Comparison of ENCODE assay signal across 8 cellular contexts in genomic region chr15:83010709-83011270, GRCh38. TPM values are rescaled to one million over a fixed set of nuclear protein-coding genes. Genes with fewer than 3 reads are reported as not detected.
DNase-seq lines count a peak whose midpoint lies in the region; ATAC-seq and TF ChIP-seq lines count a peak whose summit lies in the region.

No MANE protein-coding gene starts in this region.

- H3K9me3 ChIP-seq in HAP-1 (no peaks in the 10 kb centered on the region), Loucy (ENCODE audit: insufficient read depth, low read depth, low read length) (no peaks in the 10 kb centered on the region), SU-DHL-6 (ENCODE audit: insufficient read depth, low read length) (no peaks in the 10 kb centered on the region), adipocyte (ENCODE audit: control insufficient read depth, low read length) (no peaks in the 10 kb centered on the region)

- H3K27me3 ChIP-seq in HAP-1 (ENCODE audit: low read depth): no peaks in the 10 kb centered on the region
- no peaks in the 10 kb centered on the region for H3K27me3 ChIP-seq in Loucy (ENCODE audit: insufficient read depth, low read length, poor library complexity, severe bottlenecking)
- no peaks in the 10 kb centered on the region for H3K27me3 ChIP-seq in SU-DHL-6 (ENCODE audit: low read length)
- no peaks in the 10 kb centered on the region for H3K27me3 ChIP-seq in adipocyte (replicated peaks; ENCODE audit: control insufficient read depth, insufficient read depth, low read length)

- H4K20me1 ChIP-seq in Loucy (ENCODE audit: insufficient read depth, low read length, poor library complexity, severe bottlenecking) (peaks cover 16% of the 10 kb centered on the region), SU-DHL-6 (ENCODE audit: low read depth, low read length) (no peaks in the 10 kb centered on the region)

- peak overlapping the region; percentile 81 for H3K27ac ChIP-seq in SU-DHL-6 (ENCODE audit: low read depth, low read length)

- H3K9me2 ChIP-seq in Loucy (replicated peaks; ENCODE audit: low read depth, low read length) (no peaks in the 10 kb centered on the region), SU-DHL-6 (replicated peaks; ENCODE audit: insufficient read depth, low read length) (no peaks in the 10 kb centered on the region)

- intact Hi-C loops in left cardiac atrium (cut with DNase I) (loop anchor here (5.0 to 10.0 kb wide), 4 partner anchors 47 to 197 kb away; partner anchors contain the start of genes HDGFL3 (in 1 of the 2) and TM6SF1 (in 1 of the 2)), posterior vena cava (cut with DNase I) (loop anchor here (5.0 to 10.0 kb wide), 2 partner anchors 54 to 57 kb away; partner anchors contain the start of gene BTBD1 (in 2 of the 2))

- in situ Hi-C loops in HAP-1 (cut with MboI; ENCODE audit: low sequenced_read_pairs): no loop called here

- H3K36me3 ChIP-seq in HAP-1 (replicated peaks) (peaks cover 48% of the 10 kb centered on the region), Loucy (ENCODE audit: insufficient read depth, low read length) (peaks cover 3% of the 10 kb centered on the region; the same call in 1 of the 2 replicates), SU-DHL-6 (ENCODE audit: low read length) (peaks cover 5% of the 10 kb centered on the region), adipocyte (ENCODE audit: control insufficient read depth, insufficient read depth, low read length, severe bottlenecking) (peaks cover 36% of the 10 kb centered on the region)

- H3K4me1 ChIP-seq in HAP-1 (peaks cover 17% of the 10 kb centered on the region), Loucy (ENCODE audit: insufficient read depth, low read length, poor library complexity, severe bottlenecking) (peaks cover 38% of the 10 kb centered on the region), adipocyte (ENCODE audit: control insufficient read depth, insufficient read depth, low read length) (peaks cover 22% of the 10 kb centered on the region)

- peak overlapping the region; percentile 88 for H3K9ac ChIP-seq in Loucy (ENCODE audit: low read depth, low read length, poor library complexity, severe bottlenecking)
- peak overlapping the region; percentile 85 for H3K9ac ChIP-seq in SU-DHL-6 (ENCODE audit: low read length)
- peak overlapping the region; percentile 93 for H3K9ac ChIP-seq in adipocyte (ENCODE audit: low read length)

- peak; percentile 83 to 88 for ATAC-seq in left cardiac atrium

- H3F3A ChIP-seq in Loucy (ENCODE audit: low read depth) (no peaks in the 10 kb centered on the region), SU-DHL-6 (ENCODE audit: insufficient read depth) (peaks cover 25% of the 10 kb centered on the region)

- H2AFZ ChIP-seq in Loucy (ENCODE audit: low read length) (peak overlapping the region; percentile 70), SU-DHL-6 (ENCODE audit: low read depth, low read length, severe bottlenecking) (peak overlapping the region; percentile 65)

- DNase-seq in GM03348 (ENCODE audit: low spot score): peak; percentile 88
- peak; percentile 82 to 90 for DNase-seq in HAP-1 (ENCODE audit: low spot score in 2 of 2)
- DNase-seq in adipocyte (ENCODE audit: low read depth): peak; percentile 88
- DNase-seq in left cardiac atrium: peak; percentile 81
- peak; percentile 92 for DNase-seq in posterior vena cava (ENCODE audit: low spot score)
- DNase-seq in ureter (ENCODE audit: low spot score): peak; percentile 80

- H3K4me3 ChIP-seq in HAP-1 (peak overlapping the region; percentile 98), Loucy (ENCODE audit: low read length, poor library complexity, severe bottlenecking) (peak overlapping the region; percentile 75), SU-DHL-6 (ENCODE audit: insufficient read depth, low read length, poor library complexity, severe bottlenecking) (peak overlapping the region; percentile 87), adipocyte (ENCODE audit: low read length) (peak overlapping the region; percentile 92)

- TF ChIP-seq CTCF in Loucy (conservative IDR thresholded peaks at IDR 0.05; ENCODE audit: low read length) (peak; percentile 96), SU-DHL-6 (IDR thresholded peaks at IDR 0.05; ENCODE audit: insufficient read depth, low read length, poor library complexity, severe bottlenecking) (peak; percentile 95)

- H3K79me2 ChIP-seq in Loucy (ENCODE audit: insufficient read depth, low read length): peaks cover 43% of the 10 kb centered on the region
- peaks cover 27% of the 10 kb centered on the region for H3K79me2 ChIP-seq in SU-DHL-6 (ENCODE audit: insufficient read depth, low read length)

- H3K4me2 ChIP-seq in Loucy (ENCODE audit: low read depth, low read length, poor library complexity, severe bottlenecking): peak overlapping the region; percentile 96
- H3K4me2 ChIP-seq in SU-DHL-6 (ENCODE audit: low read depth, low read length, poor library complexity, severe bottlenecking): peak overlapping the region; percentile 96

RNA-seq across cellular contexts. Expression of gene C15orf40, which starts 0.6 kb away (rescaled TPM):
- total RNA-seq in left cardiac atrium (10 to 100 TPM; 10.9 to 13.4 TPM), posterior vena cava (10 to 100 TPM; 11.0 to 13.0 TPM), ureter (28.1 TPM)

RNA-seq across cellular contexts. Expression of gene RAMAC, which starts 24.8 kb away (rescaled TPM):
- total RNA-seq in left cardiac atrium (10 to 100 TPM; 13.5 to 13.6 TPM), posterior vena cava (10 to 100 TPM; 12.8 to 14.2 TPM), ureter (18.6 TPM)

RNA-seq across cellular contexts. Expression of gene BTBD1, which starts 56.3 kb away (rescaled TPM):
- 100 to 1,000 TPM; 100 to 128 TPM for total RNA-seq in left cardiac atrium
- total RNA-seq in posterior vena cava: 10 to 100 TPM; 42.4 TPM
- 64.9 TPM for total RNA-seq in ureter

RNA-seq across cellular contexts. Expression of gene HOMER2, which starts 58.3 kb away (rescaled TPM):
- total RNA-seq in left cardiac atrium: 10 to 100 TPM; 12.6 to 19.2 TPM
- 1 to 10 TPM; 2.7 to 3.0 TPM for total RNA-seq in posterior vena cava
- 9.4 TPM for total RNA-seq in ureter

Comparison
In these comparisons a context has a peak if more than half of its experiments do, and no peak if none do; other contexts are left out.
1. Peak in every context shown above with its lines: DNase-seq, ATAC-seq, H3K4me3 ChIP-seq and H3K27ac ChIP-seq.